11 cellular contexts compared by ENCODE assay signal in the genomic region with DNA sequence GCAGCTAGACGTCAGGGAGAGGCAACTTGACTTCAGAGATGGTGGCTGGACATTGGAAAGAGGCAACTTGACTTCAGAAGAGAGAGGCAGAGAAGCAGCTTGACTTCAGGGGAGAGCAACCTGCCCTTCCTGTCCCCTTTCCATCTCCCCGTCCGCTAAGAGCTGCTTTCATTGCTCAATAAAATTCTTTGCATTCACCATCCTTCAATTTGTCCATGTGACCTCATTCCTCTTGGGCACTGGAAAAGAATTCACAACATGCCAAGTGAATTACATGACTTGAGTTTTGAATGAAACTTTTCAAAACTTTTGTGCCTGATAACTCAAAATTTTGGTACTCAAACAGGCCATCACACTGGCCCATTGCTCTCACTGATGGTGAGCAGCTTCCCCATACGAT.
"Had no signal": no experiment of that assay in that cellular context is flagged by ENCODE, and none has a peak within 500 bp of the region (broad histone marks: within the 10 kb centered on the region; RNA-seq: fewer than 3 reads in every experiment).

No MANE protein-coding gene starts in this region.

- DNase-seq: activated CD4-positive, alpha-beta T cell treated with anti-CD3 and anti-CD28 coated beads for 36 hours; activated naive CD4-positive, alpha-beta T cell treated with anti-CD3 and anti-CD28 coated beads, Interleukin-2, amount 10 ng/mL, durations not matched to agents 7 days and 5 days; adrenal gland; endodermal cell; foreskin keratinocyte; head of caudate nucleus; right cardiac atrium; stimulated activated naive CD4-positive, alpha-beta T cell treated with Interleukin-2 at 50 U/mL for 16 hours; T-helper 1 cell had no signal

- H3K4me3 ChIP-seq: adrenal gland, breast epithelium had no signal

- ATAC-seq: activated CD4-positive, alpha-beta T cell treated with anti-CD3 and anti-CD28 coated beads for 36 hours; foreskin keratinocyte; left lobe of liver; right cardiac atrium had no signal
